Comparison of ENCODE assay signal across 8 cellular contexts in the genomic region with DNA sequence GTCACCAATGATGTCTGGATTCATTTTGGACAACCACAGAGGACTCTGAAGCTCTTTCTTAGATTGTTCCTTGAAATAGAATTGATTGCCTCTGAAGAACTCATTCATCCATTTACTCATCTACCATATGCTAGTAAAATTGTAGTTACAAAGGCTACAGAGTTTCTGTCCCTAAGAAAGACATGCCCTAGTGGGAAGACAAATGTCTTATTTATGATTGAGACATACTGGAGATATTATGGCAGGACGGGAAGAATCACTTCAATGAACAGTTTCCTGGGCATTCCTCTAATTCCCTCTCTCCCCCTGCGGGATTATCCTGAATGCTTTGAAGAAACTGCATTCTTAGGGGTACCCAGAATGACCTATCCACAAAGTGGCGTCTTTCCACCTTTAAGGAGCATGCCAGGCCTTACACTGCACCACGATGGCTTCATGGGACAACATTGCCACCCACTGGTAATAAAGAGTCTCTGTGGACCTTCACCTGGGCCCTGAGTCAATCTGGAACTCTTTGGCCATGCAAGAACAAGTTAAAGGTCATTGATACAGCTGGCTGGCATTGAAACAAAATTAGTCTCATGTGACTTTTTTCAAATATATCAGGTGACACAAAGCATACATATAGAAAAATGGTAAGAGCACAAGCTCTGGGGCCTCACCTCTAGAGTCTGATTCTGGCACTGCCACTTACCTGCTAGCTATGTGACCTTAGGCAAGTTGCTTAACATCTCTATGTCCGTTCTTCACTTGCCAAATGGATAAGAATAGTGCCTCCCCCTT. TPM values are rescaled to one million over a fixed set of nuclear protein-coding genes. Genes with fewer than 3 reads are reported as not detected.
DNase-seq lines count a peak whose midpoint lies in the region; ATAC-seq, FAIRE-seq and TF ChIP-seq lines count a peak whose summit lies in the region.

No MANE protein-coding gene starts in this region.

- WGBS in HepG2 (ENCODE audit: low lambda C conversion rate), result 35% methylated on average over 5 of the region's 5 CpGs

- H2AFZ ChIP-seq in HepG2 (ENCODE audit: low read length), result no peak overlapping the region

- DNase-seq in CD14-positive monocyte (ENCODE audit: low spot score), result peak; percentile 67
- peak; percentile 66 for DNase-seq in GM19240 (ENCODE audit: insufficient read length, low spot score)
- DNase-seq in NCI-H510A treated with DMSO at 0.1 percent for 48 hours (lab: John Stamatoyannopoulos, UW), result peak; percentile 69
- peak; percentile 89 for DNase-seq in activated CD4-positive, alpha-beta T cell treated with anti-CD3 and anti-CD28 coated beads, Interleukin-2, amount 10 ng/mL, durations not matched to agents 24 days and 14 days
- DNase-seq in choroid plexus epithelial cell (ENCODE audit: low read depth), result peak; percentile 87
- peak; percentile 88 for DNase-seq in HepG2 (ENCODE audit: low spot score)
- DNase-seq in stimulated activated CD8-positive, alpha-beta memory T cell treated with anti-CD3 and anti-CD28 coated beads, Interleukin-15, amount 100 ng/mL, for 1 hour (ENCODE audit: low read depth), result peak; percentile 20

- TF ChIP-seq CTCF in CD14-positive monocyte (IDR thresholded peaks at IDR 0.05) (peak; percentile 89), choroid plexus epithelial cell (conservative IDR thresholded peaks at IDR 0.05; ENCODE audit: low read depth, low read length) (peak; percentile 92), HepG2 (CRISPR knock-in tag; IDR thresholded peaks at IDR 0.05) (peak; percentile 96)

- POLR2A ChIA-PET in HepG2 (lab: Yijun Ruan, JAX), result interaction anchor here (3.4 kb wide), 1 partner anchor 265 kb away, joined by 18 read pairs; no protein-coding TSS in a partner anchor

- intact Hi-C loops in CD14-positive monocyte (cut with micrococcal nuclease), result loop anchor here in 1 of 2 donors (5.0 to 10.0 kb wide), 2 partner anchors 204 to 266 kb away; no protein-coding TSS in a partner anchor
- intact Hi-C loops in activated CD4-positive, alpha-beta T cell treated with anti-CD3 and anti-CD28 coated beads, Interleukin-2, amount 10 ng/mL, durations not matched to agents 24 days and 14 days (cut with micrococcal nuclease), result loop anchor here (1.0 to 5.0 kb wide), 6 partner anchors 34 to 265 kb away; no protein-coding TSS in a partner anchor
- intact Hi-C loops in HepG2 (cut with micrococcal nuclease; ENCODE audit: unreplicated experiment), result loop anchor here (1.0 to 5.0 kb wide), 6 partner anchors 63 to 508 kb away; no protein-coding TSS in a partner anchor

- peak; percentile 96 for TF ChIP-seq RAD21 in HepG2 (CRISPR knock-in tag; IDR thresholded peaks at IDR 0.05)

- peak overlapping the region in 3 of 7 donors; percentile 40 to 82 (median 66) for H3K27ac Mint-ChIP-seq in CD14-positive monocyte
- H3K27ac Mint-ChIP-seq in activated CD4-positive, alpha-beta T cell treated with anti-CD3 and anti-CD28 coated beads, Interleukin-2, amount 10 ng/mL, durations not matched to agents 24 days and 14 days, result no peak overlapping the region

- H3K36me3 ChIP-seq in HepG2 (replicated peaks in 1 of 2; ENCODE audit: control insufficient read depth in 1 of 2, insufficient read depth in 2 of 2, low read length in 2 of 2), result no peaks in the 10 kb centered on the region

- peak; percentile 96 for ATAC-seq in HG03196 (IDR thresholded peaks at IDR 0.05; ENCODE audit: unreplicated experiment)
- peak; percentile 99 for ATAC-seq in HepG2

- no peak for TF ChIP-seq POLR2A in HepG2 (IDR thresholded peaks at IDR 0.05; ENCODE audit: insufficient read depth in 1 of 2, low read depth in 2 of 2, low read length in 2 of 2)

- no peaks in the 10 kb centered on the region for H3K9me3 ChIP-seq in HepG2 (ENCODE audit: low read length)

- H3K4me3 Mint-ChIP-seq in CD14-positive monocyte, result no peak overlapping the region
- H3K4me3 Mint-ChIP-seq in activated CD4-positive, alpha-beta T cell treated with anti-CD3 and anti-CD28 coated beads, Interleukin-2, amount 10 ng/mL, durations not matched to agents 24 days and 14 days, result no peak overlapping the region

- in situ Hi-C loops in HepG2 (cut with HindIII; ENCODE audit: extremely low pct_ligation_motif_present, low pct_unique_long_range_greater_than_20kb), result loop anchor here (5.0 kb wide), 1 partner anchor 209 kb away; the partner anchor contains the start of gene IL6ST

- H3K4me3 ChIP-seq in choroid plexus epithelial cell (ENCODE audit: low read depth, low read length), result no peak overlapping the region
- no peak overlapping the region for H3K4me3 ChIP-seq in HepG2 (replicated peaks in 1 of 3; ENCODE audit: insufficient read depth in 1 of 3, low read depth in 2 of 3, low read length in 3 of 3)

- H3K27me3 ChIP-seq in HepG2 (ENCODE audit: control insufficient read depth in 1 of 2, insufficient read depth in 2 of 2, low read length in 2 of 2), result no peaks in the 10 kb centered on the region

- TF ChIP-seq EP300 in HepG2 (IDR thresholded peaks at IDR 0.05; ENCODE audit: low read depth in 2 of 2, low read length in 2 of 2) (no peak), HepG2 (CRISPR knock-in tag; IDR thresholded peaks at IDR 0.05; ENCODE audit: borderline replicate concordance) (no peak)

- BruUV-seq in HepG2 (replicated peaks; lab: Mats Ljungman, UMichigan), result no TSS peak

- CTCF ChIA-PET in HepG2 (lab: Yijun Ruan, JAX; ENCODE audit: low intra/inter-chr PET ratio, low total read pairs), result interaction anchor here (0.7 to 2.0 kb wide), 4 partner anchors 218 to 487 kb away, joined by 4 to 24 read pairs (median 10); no protein-coding TSS in a partner anchor

- H3K79me2 ChIP-seq in HepG2 (ENCODE audit: insufficient read depth, low read length), result no peaks in the 10 kb centered on the region

- H4K20me1 ChIP-seq in HepG2 (ENCODE audit: insufficient read depth, low read length), result no peaks in the 10 kb centered on the region

- no peak overlapping the region for H3K9ac ChIP-seq in HepG2 (ENCODE audit: insufficient read depth, low read depth, low read length)

- H3K4me1 ChIP-seq in HepG2 (ENCODE audit: insufficient read depth, low read length), result peaks cover 38% of the 10 kb centered on the region

- FAIRE-seq in HepG2 (lab: Jason Lieb, UNC), result peak; percentile 74

- no peaks in the 10 kb centered on the region for H3K36me3 Mint-ChIP-seq in CD14-positive monocyte
- H3K36me3 Mint-ChIP-seq in activated CD4-positive, alpha-beta T cell treated with anti-CD3 and anti-CD28 coated beads, Interleukin-2, amount 10 ng/mL, durations not matched to agents 24 days and 14 days (ENCODE audit: low read depth), result no peaks in the 10 kb centered on the region

- no peak overlapping the region for H3K27ac ChIP-seq in HepG2 (ENCODE audit: extremely low read length, insufficient read depth, low read length)

- no peak overlapping the region for H3K4me2 ChIP-seq in HepG2 (ENCODE audit: low read depth, low read length)

- peaks cover 28% of the 10 kb centered on the region for H3K4me1 Mint-ChIP-seq in CD14-positive monocyte
- peaks cover 23% of the 10 kb centered on the region for H3K4me1 Mint-ChIP-seq in activated CD4-positive, alpha-beta T cell treated with anti-CD3 and anti-CD28 coated beads, Interleukin-2, amount 10 ng/mL, durations not matched to agents 24 days and 14 days

- H3K9me3 Mint-ChIP-seq in CD14-positive monocyte, result peaks cover 0 to 5% (median 2%) of the 10 kb centered on the region in 7 donors
- no peaks in the 10 kb centered on the region for H3K9me3 Mint-ChIP-seq in activated CD4-positive, alpha-beta T cell treated with anti-CD3 and anti-CD28 coated beads, Interleukin-2, amount 10 ng/mL, durations not matched to agents 24 days and 14 days

- peaks cover 0 to 2% (median 2%) of the 10 kb centered on the region in 3 donors for H3K27me3 Mint-ChIP-seq in CD14-positive monocyte (ENCODE audit: low read depth in 3 of 3)
- H3K27me3 Mint-ChIP-seq in activated CD4-positive, alpha-beta T cell treated with anti-CD3 and anti-CD28 coated beads, Interleukin-2, amount 10 ng/mL, durations not matched to agents 24 days and 14 days, result no peaks in the 10 kb centered on the region

TF ChIP-seq in HepG2, 621 proteins besides CTCF, POLR2A, EP300 and RAD21 (continues in another document):
- TF ChIP-seq SIN3B (IDR thresholded peaks at IDR 0.05; ENCODE audit: low read length) (no peak), MED13 (CRISPR knock-in tag; IDR thresholded peaks at IDR 0.05) (no peak), ZNF562 (CRISPR knock-in tag; IDR thresholded peaks at IDR 0.05; ENCODE audit: borderline replicate concordance) (no peak), ZNF629 (CRISPR knock-in tag; conservative IDR thresholded peaks at IDR 0.05) (no peak), ZNF451 (CRISPR knock-in tag; IDR thresholded peaks at IDR 0.05) (no peak), ETV5 (CRISPR knock-in tag; IDR thresholded peaks at IDR 0.05; ENCODE audit: borderline replicate concordance) (no peak; the same call in 1 of the 2 replicates), ZNF326 (CRISPR knock-in tag; IDR thresholded peaks at IDR 0.05; ENCODE audit: borderline replicate concordance) (no peak), ARNT (IDR thresholded peaks at IDR 0.05) (no peak)

RNA-seq across cellular contexts. Expression of gene ANKRD55, which starts 32.1 kb away (rescaled TPM):
- polyA plus RNA-seq in CD14-positive monocyte, result under 1 TPM; 0.20 to 0.28 TPM
- 0.79 and 1.0 TPM in 2 replicates for total RNA-seq in activated CD4-positive, alpha-beta T cell treated with anti-CD3 and anti-CD28 coated beads, Interleukin-2, amount 10 ng/mL, durations not matched to agents 24 days and 14 days
- 0.11 and 0.31 TPM in 2 replicates for total RNA-seq in HepG2 (2016; rRNA removed; fragmentation: Illumina TruSeq; extraction: Trizol)
- not detected in 2 replicates for total RNA-seq in HepG2 (2016; cell fraction: cytosol; rRNA removed; fragmentation: Illumina TruSeq; extraction: Trizol; ENCODE audit: low read depth)
- 0.17 TPM in 1 of 2 replicates, not detected in the other for total RNA-seq in HepG2 (2016; cell fraction: insoluble cytoplasmic fraction; rRNA removed; fragmentation: Illumina TruSeq; extraction: Trizol)
- 0.24 and 0.31 TPM in 2 replicates for total RNA-seq in HepG2 (2016; cell fraction: membrane; rRNA removed; fragmentation: Illumina TruSeq; extraction: Trizol)
- 0.25 TPM in 1 of 2 replicates, not detected in the other for total RNA-seq in HepG2 (2016; cell fraction: nucleus; rRNA removed; fragmentation: Illumina TruSeq; extraction: Trizol)
- polyA plus RNA-seq in HepG2 (2011; rRNA removed), result 0.10 and 0.28 TPM in 2 replicates
- 0.12 and 0.13 TPM in 2 replicates for polyA plus RNA-seq in HepG2 (2011; cell fraction: cytosol; rRNA removed)
- 0.09 and 0.18 TPM in 2 replicates for polyA plus RNA-seq in HepG2 (2011; cell fraction: nucleus; rRNA removed)
- polyA plus RNA-seq in HepG2 (2012), result 0.12 TPM in 1 of 2 replicates, not detected in the other
- 0.15 and 0.29 TPM in 2 replicates for polyA plus RNA-seq in HepG2 (2016; cell fraction: cytosol; fragmentation: Illumina TruSeq; extraction: Trizol; ENCODE audit: low read depth)
- polyA plus RNA-seq in HepG2 (2016; cell fraction: insoluble cytoplasmic fraction; fragmentation: Illumina TruSeq; extraction: Trizol; ENCODE audit: low read depth), result 0.40 and 0.46 TPM in 2 replicates
- 0.19 and 0.24 TPM in 2 replicates for polyA plus RNA-seq in HepG2 (2016; cell fraction: membrane; fragmentation: Illumina TruSeq; extraction: Trizol; ENCODE audit: low read depth)
- polyA plus RNA-seq in HepG2 (2016; cell fraction: nucleus; fragmentation: Illumina TruSeq; extraction: Trizol; ENCODE audit: insufficient read depth, low read depth), result 0.31 TPM in 1 of 2 replicates, not detected in the other
- polyA minus RNA-seq in HepG2 (2011; rRNA and poly(A)+ RNA removed; ENCODE audit: low replicate concordance), result 0.21 TPM in 1 of 2 replicates, not detected in the other
- not detected in 2 replicates for polyA minus RNA-seq in HepG2 (2011; cell fraction: cytosol; rRNA and poly(A)+ RNA removed)
- not detected in 2 replicates for polyA minus RNA-seq in HepG2 (2011; cell fraction: nucleus; rRNA and poly(A)+ RNA removed)

Comparison
In these comparisons a context has a peak if more than half of its experiments do, and no peak if none do; other contexts are left out.
1. DNase-seq: peak in every context shown above with its lines; median percentile 89 in activated CD4-positive, alpha-beta T cell treated with anti-CD3 and anti-CD28 coated beads, Interleukin-2, amount 10 ng/mL, durations not matched to agents 24 days and 14 days; 88 in HepG2; 87 in choroid plexus epithelial cell; 69 in NCI-H510A treated with DMSO at 0.1 percent for 48 hours; 67 in CD14-positive monocyte; 66 in GM19240; 20 in stimulated activated CD8-positive, alpha-beta memory T cell treated with anti-CD3 and anti-CD28 coated beads, Interleukin-15, amount 100 ng/mL, for 1 hour.